1 cellular context compared by ENCODE assay signal in the genomic region with DNA sequence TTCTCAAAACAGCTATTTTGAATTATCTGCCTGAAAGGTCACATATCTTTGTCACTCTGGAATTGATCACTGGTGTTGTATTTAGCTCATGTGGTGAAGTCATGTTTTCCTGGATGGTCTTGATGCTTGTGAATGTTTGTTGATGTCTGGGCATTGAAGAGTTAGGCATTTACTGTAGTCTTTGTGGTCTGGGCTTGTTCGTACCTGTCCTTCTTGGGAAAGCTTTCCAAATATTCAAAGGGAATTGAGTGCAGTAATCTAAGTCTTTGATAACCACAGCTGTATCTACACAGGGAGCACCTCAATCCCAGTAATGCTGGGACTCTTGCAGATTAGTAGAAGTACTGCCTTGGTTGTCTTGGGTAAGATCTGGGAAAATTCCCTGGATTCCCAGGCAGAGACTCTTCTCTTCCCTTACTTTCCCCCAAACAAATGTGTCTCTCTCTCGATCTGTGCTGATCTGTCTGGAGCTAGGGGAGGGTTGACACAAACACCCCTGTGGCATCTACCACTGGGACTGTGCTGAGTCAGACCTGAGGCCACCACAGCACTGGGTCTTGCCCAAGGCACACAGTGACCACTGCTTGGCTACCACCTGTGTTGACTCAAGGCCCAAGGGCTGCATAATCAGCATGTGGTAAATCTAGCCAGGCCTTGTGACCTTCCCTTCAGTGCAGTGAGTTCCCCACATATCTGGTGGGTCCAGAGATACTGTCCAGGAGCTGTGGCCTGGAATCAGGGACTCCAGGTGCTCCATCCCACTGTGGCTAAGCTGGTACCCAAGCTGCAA.
TF ChIP-seq lines count a peak whose summit lies in the region.

No MANE protein-coding gene starts in this region.

TF ChIP-seq in HepG2, 621 proteins besides CTCF, POLR2A, EP300 and RAD21 (continued from another document):
- TF ChIP-seq, protein P1, sequence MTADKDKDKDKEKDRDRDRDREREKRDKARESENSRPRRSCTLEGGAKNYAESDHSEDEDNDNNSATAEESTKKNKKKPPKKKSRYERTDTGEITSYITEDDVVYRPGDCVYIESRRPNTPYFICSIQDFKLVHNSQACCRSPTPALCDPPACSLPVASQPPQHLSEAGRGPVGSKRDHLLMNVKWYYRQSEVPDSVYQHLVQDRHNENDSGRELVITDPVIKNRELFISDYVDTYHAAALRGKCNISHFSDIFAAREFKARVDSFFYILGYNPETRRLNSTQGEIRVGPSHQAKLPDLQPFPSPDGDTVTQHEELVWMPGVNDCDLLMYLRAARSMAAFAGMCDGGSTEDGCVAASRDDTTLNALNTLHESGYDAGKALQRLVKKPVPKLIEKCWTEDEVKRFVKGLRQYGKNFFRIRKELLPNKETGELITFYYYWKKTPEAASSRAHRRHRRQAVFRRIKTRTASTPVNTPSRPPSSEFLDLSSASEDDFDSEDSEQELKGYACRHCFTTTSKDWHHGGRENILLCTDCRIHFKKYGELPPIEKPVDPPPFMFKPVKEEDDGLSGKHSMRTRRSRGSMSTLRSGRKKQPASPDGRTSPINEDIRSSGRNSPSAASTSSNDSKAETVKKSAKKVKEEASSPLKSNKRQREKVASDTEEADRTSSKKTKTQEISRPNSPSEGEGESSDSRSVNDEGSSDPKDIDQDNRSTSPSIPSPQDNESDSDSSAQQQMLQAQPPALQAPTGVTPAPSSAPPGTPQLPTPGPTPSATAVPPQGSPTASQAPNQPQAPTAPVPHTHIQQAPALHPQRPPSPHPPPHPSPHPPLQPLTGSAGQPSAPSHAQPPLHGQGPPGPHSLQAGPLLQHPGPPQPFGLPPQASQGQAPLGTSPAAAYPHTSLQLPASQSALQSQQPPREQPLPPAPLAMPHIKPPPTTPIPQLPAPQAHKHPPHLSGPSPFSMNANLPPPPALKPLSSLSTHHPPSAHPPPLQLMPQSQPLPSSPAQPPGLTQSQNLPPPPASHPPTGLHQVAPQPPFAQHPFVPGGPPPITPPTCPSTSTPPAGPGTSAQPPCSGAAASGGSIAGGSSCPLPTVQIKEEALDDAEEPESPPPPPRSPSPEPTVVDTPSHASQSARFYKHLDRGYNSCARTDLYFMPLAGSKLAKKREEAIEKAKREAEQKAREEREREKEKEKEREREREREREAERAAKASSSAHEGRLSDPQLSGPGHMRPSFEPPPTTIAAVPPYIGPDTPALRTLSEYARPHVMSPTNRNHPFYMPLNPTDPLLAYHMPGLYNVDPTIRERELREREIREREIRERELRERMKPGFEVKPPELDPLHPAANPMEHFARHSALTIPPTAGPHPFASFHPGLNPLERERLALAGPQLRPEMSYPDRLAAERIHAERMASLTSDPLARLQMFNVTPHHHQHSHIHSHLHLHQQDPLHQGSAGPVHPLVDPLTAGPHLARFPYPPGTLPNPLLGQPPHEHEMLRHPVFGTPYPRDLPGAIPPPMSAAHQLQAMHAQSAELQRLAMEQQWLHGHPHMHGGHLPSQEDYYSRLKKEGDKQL (CRISPR knock-in tag; IDR thresholded peaks at IDR 0.05; ENCODE audit: low read depth): no peak
- TF ChIP-seq FOXA1 (IDR thresholded peaks at IDR 0.05): no peak
- TF ChIP-seq FOXA1 (CRISPR knock-in tag; IDR thresholded peaks at IDR 0.05): peak; percentile 81
- TF ChIP-seq, protein P2, sequence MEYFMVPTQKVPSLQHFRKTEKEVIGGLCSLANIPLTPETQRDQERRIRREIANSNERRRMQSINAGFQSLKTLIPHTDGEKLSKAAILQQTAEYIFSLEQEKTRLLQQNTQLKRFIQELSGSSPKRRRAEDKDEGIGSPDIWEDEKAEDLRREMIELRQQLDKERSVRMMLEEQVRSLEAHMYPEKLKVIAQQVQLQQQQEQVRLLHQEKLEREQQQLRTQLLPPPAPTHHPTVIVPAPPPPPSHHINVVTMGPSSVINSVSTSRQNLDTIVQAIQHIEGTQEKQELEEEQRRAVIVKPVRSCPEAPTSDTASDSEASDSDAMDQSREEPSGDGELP (IDR thresholded peaks at IDR 0.05; ENCODE audit: borderline replicate concordance, low read depth): peak; percentile 72; the same call in 1 of the 2 replicates
- TF ChIP-seq, protein P3, sequence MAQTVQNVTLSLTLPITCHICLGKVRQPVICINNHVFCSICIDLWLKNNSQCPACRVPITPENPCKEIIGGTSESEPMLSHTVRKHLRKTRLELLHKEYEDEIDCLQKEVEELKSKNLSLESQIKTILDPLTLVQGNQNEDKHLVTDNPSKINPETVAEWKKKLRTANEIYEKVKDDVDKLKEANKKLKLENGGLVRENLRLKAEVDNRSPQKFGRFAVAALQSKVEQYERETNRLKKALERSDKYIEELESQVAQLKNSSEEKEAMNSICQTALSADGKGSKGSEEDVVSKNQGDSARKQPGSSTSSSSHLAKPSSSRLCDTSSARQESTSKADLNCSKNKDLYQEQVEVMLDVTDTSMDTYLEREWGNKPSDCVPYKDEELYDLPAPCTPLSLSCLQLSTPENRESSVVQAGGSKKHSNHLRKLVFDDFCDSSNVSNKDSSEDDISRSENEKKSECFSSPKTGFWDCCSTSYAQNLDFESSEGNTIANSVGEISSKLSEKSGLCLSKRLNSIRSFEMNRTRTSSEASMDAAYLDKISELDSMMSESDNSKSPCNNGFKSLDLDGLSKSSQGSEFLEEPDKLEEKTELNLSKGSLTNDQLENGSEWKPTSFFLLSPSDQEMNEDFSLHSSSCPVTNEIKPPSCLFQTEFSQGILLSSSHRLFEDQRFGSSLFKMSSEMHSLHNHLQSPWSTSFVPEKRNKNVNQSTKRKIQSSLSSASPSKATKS (CRISPR knock-in tag; IDR thresholded peaks at IDR 0.05): no peak
- no peak for TF ChIP-seq AKAP8 (CRISPR knock-in tag; IDR thresholded peaks at IDR 0.05)
- no peak for TF ChIP-seq TBX2 (CRISPR knock-in tag; IDR thresholded peaks at IDR 0.05; ENCODE audit: borderline replicate concordance)
- TF ChIP-seq HOXA5 (CRISPR knock-in tag; IDR thresholded peaks at IDR 0.05): no peak
- TF ChIP-seq, protein P4, sequence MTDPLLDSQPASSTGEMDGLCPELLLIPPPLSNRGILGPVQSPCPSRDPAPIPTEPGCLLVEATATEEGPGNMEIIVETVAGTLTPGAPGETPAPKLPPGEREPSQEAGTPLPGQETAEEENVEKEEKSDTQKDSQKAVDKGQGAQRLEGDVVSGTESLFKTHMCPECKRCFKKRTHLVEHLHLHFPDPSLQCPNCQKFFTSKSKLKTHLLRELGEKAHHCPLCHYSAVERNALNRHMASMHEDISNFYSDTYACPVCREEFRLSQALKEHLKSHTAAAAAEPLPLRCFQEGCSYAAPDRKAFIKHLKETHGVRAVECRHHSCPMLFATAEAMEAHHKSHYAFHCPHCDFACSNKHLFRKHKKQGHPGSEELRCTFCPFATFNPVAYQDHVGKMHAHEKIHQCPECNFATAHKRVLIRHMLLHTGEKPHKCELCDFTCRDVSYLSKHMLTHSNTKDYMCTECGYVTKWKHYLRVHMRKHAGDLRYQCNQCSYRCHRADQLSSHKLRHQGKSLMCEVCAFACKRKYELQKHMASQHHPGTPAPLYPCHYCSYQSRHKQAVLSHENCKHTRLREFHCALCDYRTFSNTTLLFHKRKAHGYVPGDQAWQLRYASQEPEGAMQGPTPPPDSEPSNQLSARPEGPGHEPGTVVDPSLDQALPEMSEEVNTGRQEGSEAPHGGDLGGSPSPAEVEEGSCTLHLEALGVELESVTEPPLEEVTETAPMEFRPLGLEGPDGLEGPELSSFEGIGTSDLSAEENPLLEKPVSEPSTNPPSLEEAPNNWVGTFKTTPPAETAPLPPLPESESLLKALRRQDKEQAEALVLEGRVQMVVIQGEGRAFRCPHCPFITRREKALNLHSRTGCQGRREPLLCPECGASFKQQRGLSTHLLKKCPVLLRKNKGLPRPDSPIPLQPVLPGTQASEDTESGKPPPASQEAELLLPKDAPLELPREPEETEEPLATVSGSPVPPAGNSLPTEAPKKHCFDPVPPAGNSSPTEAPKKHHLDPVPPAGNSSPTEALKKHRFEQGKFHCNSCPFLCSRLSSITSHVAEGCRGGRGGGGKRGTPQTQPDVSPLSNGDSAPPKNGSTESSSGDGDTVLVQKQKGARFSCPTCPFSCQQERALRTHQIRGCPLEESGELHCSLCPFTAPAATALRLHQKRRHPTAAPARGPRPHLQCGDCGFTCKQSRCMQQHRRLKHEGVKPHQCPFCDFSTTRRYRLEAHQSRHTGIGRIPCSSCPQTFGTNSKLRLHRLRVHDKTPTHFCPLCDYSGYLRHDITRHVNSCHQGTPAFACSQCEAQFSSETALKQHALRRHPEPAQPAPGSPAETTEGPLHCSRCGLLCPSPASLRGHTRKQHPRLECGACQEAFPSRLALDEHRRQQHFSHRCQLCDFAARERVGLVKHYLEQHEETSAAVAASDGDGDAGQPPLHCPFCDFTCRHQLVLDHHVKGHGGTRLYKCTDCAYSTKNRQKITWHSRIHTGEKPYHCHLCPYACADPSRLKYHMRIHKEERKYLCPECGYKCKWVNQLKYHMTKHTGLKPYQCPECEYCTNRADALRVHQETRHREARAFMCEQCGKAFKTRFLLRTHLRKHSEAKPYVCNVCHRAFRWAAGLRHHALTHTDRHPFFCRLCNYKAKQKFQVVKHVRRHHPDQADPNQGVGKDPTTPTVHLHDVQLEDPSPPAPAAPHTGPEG (CRISPR knock-in tag; IDR thresholded peaks at IDR 0.05): no peak
- no peak for TF ChIP-seq NPAS2 (CRISPR knock-in tag; IDR thresholded peaks at IDR 0.05; ENCODE audit: borderline replicate concordance)
- TF ChIP-seq MAFF (IDR thresholded peaks at IDR 0.05; ENCODE audit: low read depth, low read length): peak; percentile 20; the same call in 1 of the 2 replicates
- TF ChIP-seq ISX (CRISPR knock-in tag; conservative IDR thresholded peaks at IDR 0.05): no peak
- TF ChIP-seq, protein P5, sequence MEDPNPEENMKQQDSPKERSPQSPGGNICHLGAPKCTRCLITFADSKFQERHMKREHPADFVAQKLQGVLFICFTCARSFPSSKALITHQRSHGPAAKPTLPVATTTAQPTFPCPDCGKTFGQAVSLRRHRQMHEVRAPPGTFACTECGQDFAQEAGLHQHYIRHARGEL (CRISPR knock-in tag; IDR thresholded peaks at IDR 0.05): no peak
- TF ChIP-seq FOSL2 (CRISPR knock-in tag; IDR thresholded peaks at IDR 0.05): peak; percentile 64
- no peak for TF ChIP-seq ZNF253 (CRISPR knock-in tag; IDR thresholded peaks at IDR 0.05; ENCODE audit: borderline replicate concordance)
- TF ChIP-seq, protein P6, sequence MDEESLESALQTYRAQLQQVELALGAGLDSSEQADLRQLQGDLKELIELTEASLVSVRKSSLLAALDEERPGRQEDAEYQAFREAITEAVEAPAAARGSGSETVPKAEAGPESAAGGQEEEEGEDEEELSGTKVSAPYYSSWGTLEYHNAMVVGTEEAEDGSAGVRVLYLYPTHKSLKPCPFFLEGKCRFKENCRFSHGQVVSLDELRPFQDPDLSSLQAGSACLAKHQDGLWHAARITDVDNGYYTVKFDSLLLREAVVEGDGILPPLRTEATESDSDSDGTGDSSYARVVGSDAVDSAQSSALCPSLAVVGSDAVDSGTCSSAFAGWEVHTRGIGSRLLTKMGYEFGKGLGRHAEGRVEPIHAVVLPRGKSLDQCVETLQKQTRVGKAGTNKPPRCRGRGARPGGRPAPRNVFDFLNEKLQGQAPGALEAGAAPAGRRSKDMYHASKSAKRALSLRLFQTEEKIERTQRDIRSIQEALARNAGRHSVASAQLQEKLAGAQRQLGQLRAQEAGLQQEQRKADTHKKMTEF (CRISPR knock-in tag; IDR thresholded peaks at IDR 0.05): no peak
- TF ChIP-seq FIP1L1 (IDR thresholded peaks at IDR 0.05; ENCODE audit: borderline replicate concordance, insufficient read depth, low read depth, low read length): no peak
- no peak for TF ChIP-seq ZNF10 (CRISPR knock-in tag; IDR thresholded peaks at IDR 0.05; ENCODE audit: borderline replicate concordance, low read depth)
- no peak for TF ChIP-seq NR2F1 (CRISPR knock-in tag; IDR thresholded peaks at IDR 0.05)
- no peak for TF ChIP-seq YY1 (IDR thresholded peaks at IDR 0.05; ENCODE audit: insufficient read depth, insufficient replicate concordance, low read depth, low read length)
- TF ChIP-seq KDM2A (CRISPR knock-in tag; IDR thresholded peaks at IDR 0.05; ENCODE audit: borderline replicate concordance, low read depth): no peak
- TF ChIP-seq, protein P7, sequence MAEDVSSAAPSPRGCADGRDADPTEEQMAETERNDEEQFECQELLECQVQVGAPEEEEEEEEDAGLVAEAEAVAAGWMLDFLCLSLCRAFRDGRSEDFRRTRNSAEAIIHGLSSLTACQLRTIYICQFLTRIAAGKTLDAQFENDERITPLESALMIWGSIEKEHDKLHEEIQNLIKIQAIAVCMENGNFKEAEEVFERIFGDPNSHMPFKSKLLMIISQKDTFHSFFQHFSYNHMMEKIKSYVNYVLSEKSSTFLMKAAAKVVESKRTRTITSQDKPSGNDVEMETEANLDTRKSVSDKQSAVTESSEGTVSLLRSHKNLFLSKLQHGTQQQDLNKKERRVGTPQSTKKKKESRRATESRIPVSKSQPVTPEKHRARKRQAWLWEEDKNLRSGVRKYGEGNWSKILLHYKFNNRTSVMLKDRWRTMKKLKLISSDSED (CRISPR knock-in tag; IDR thresholded peaks at IDR 0.05): no peak
